ENCODE assay signal across 8 cellular contexts in the genomic region with DNA sequence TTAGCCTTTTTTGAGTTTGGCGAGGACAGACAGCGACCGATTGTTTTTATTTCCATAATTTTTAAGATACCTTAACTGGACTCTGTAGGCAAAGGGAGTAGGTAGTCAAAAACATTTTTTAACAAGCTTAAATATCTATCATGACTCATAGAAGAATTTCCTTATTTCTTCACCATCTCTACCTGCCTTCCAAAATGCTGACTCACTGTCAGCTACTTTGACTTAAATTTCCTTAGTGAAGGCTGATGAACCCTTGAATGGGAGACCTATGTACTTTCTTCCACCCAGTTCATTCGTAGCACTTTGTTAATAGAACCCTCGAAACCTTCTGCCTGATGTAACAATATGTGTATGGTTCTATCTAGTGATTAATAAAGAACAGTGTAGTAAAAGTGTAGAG. TPM values are rescaled to one million over a fixed set of nuclear protein-coding genes. Genes with fewer than 3 reads are reported as not detected.
DNase-seq lines count a peak whose midpoint lies in the region; ATAC-seq and TF ChIP-seq lines count a peak whose summit lies in the region.

No MANE protein-coding gene starts in this region.

- TF ChIP-seq CTCF in dorsolateral prefrontal cortex (IDR thresholded peaks at IDR 0.05 in 54 of 56, conservative IDR thresholded peaks at IDR 0.05 in 2 of 56; ENCODE audit: low read depth in 1 of 56, partially characterized antibody in 56 of 56) (no peak), omental fat pad (IDR thresholded peaks at IDR 0.05) (no peak)

- intact Hi-C loops in dorsolateral prefrontal cortex (cut with DNase I), result no loop called here

- ATAC-seq in omental fat pad (ENCODE audit: low FRiP score), result peak; percentile 66
- no peak for ATAC-seq in HG03439 (IDR thresholded peaks at IDR 0.05; ENCODE audit: unreplicated experiment)

- H3K4me3 ChIP-seq in dorsolateral prefrontal cortex, result peak overlapping the region in 55 of 59 donors; percentile 55 to 99 (median 86)

- H3K27ac ChIP-seq in dorsolateral prefrontal cortex, result peak overlapping the region in 44 of 59 donors; percentile 22 to 99 (median 97)

- DNase-seq in ELR (ENCODE audit: low read depth) (peak; percentile 70), NCI-H146 (lab: John Stamatoyannopoulos, UW) (peak; percentile 26), dorsolateral prefrontal cortex (no peak), omental fat pad (ENCODE audit: low spot score) (no peak), SKM-1 (lab: John Stamatoyannopoulos, UW; ENCODE audit: unreplicated experiment) (no peak), NCI-H774 (lab: John Stamatoyannopoulos, UW) (no peak), germinal center (ENCODE audit: low spot score) (no peak)

- no peaks in the 10 kb centered on the region for H3K27me3 ChIP-seq in dorsolateral prefrontal cortex

RNA-seq across cellular contexts. Expression of gene MTMR2, which starts 1.1 kb away (rescaled TPM):
- 10 to 100 TPM; 30.2 to 76.1 (median 44.7) TPM for total RNA-seq in dorsolateral prefrontal cortex
- total RNA-seq in omental fat pad, result 10 to 100 TPM; 17.9 to 30.4 (median 23.5) TPM

Comparison
In these comparisons a context has a peak if more than half of its experiments do, and no peak if none do; other contexts are left out.
1. DNase-seq: peak in ELR (single experiment) and NCI-H146 (single experiment); none in dorsolateral prefrontal cortex (0 of 10), omental fat pad (single experiment), SKM-1 (single experiment), NCI-H774 (single experiment) and germinal center (single experiment).